Comparison of ENCODE assay signal across 9 cellular contexts in the genomic region with DNA sequence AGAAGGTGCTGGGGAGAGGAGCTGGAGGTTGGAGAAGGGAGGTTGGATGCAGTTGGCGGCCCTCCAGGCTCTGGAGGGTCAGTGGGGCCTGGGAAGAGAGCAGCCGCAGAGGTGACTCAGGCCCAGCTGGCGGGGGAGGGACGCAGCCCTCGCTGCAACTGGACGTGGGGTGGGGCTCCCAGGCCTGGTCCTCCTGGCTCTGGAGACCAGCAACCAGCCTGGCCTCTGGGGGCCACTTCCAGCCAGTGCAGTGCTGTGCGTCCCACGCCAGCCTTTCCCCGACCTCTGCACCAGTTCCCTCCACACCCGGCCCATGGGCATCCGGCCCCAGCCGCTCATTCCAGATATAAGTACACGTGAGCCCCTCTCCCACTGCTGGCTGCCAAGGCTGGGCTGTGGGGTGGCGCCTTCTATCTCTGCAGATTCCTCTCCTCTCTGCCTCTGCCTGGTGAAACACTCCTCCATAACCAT. TPM values are rescaled to one million over a fixed set of nuclear protein-coding genes. Genes with fewer than 3 reads are reported as not detected.
DNase-seq lines count a peak whose midpoint lies in the region; ATAC-seq, FAIRE-seq and TF ChIP-seq lines count a peak whose summit lies in the region.
"Had no signal": no experiment of that assay in that cellular context is flagged by ENCODE, and none has a peak within 500 bp of the region (broad histone marks: within the 10 kb centered on the region; RNA-seq: fewer than 3 reads in every experiment).

No MANE protein-coding gene starts in this region.

- 80 to 83% methylated on average over 1 of the region's 14 CpGs for WGBS in gastroesophageal sphincter (ENCODE audit: low coverage in 1 of 2), 2 donors
- WGBS in pancreas, 2 donors = 42 to 43% methylated on average over 14 of the region's 14 CpGs

- no peak overlapping the region for H3K4me3 ChIP-seq in BE2C (ENCODE audit: low read depth, low read length)
- H3K4me3 ChIP-seq in gastroesophageal sphincter = no peak overlapping the region
- no peak overlapping the region for H3K4me3 ChIP-seq in pancreas

- POLR2A ChIA-PET in RWPE1 (lab: Yijun Ruan, JAX; ENCODE audit: low non-redundant PET) (no interaction called here), HEK293T (lab: Yijun Ruan, JAX) (no interaction called here)

- in situ Hi-C loops in KBM-7 (cut with MboI; ENCODE audit: low pct_unique_long_range_greater_than_20kb, low sequenced_read_pairs) = no loop called here

- H3K4me1 ChIP-seq in BE2C = peaks cover 15% of the 10 kb centered on the region
- H3K4me1 ChIP-seq in gastroesophageal sphincter = peaks cover 0 to 51% (median 21%) of the 10 kb centered on the region in 3 donors
- peaks cover 0 to 3% (median 0%) of the 10 kb centered on the region in 3 donors for H3K4me1 ChIP-seq in pancreas

- no peak for TF ChIP-seq CTCF in BE2C (IDR thresholded peaks at IDR 0.05; ENCODE audit: low read depth, low read length)
- TF ChIP-seq CTCF in RWPE1 (conservative IDR thresholded peaks at IDR 0.05; ENCODE audit: low read depth) = no peak
- no peak for TF ChIP-seq CTCF in gastroesophageal sphincter (IDR thresholded peaks at IDR 0.05)
- TF ChIP-seq CTCF in pancreas (IDR thresholded peaks at IDR 0.05) = no peak

- intact Hi-C loops in pancreas (cut with DNase I) = no loop called here

- no peaks in the 10 kb centered on the region for H3K9me3 ChIP-seq in BE2C
- no peaks in the 10 kb centered on the region for H3K9me3 ChIP-seq in gastroesophageal sphincter
- no peaks in the 10 kb centered on the region for H3K9me3 ChIP-seq in pancreas

- TF ChIP-seq EP300 in gastroesophageal sphincter (IDR thresholded peaks at IDR 0.05) = no peak

- DNase-seq in BE2C = peak; percentile 75
- DNase-seq in RWPE1 (ENCODE audit: low spot score) = no peak
- DNase-seq in pancreas = peak in 5 of 6 donors; percentile 20 to 69 (median 44)
- no peak for DNase-seq in HEK293T (ENCODE audit: extremely low spot score)
- DNase-seq in KBM-7 = no peak
- DNase-seq: Kasumi-1 had no signal

- peak overlapping the region; percentile 98 for H3K27ac ChIP-seq in RWPE1
- H3K27ac ChIP-seq in gastroesophageal sphincter = peak overlapping the region in 3 of 4 donors; percentile 21 to 88 (median 48)
- H3K27ac ChIP-seq in pancreas = peak overlapping the region in 2 of 4 donors; percentile 30 to 90

- no peak for FAIRE-seq in pancreas (lab: Jason Lieb, UNC)

- H3K27me3 ChIP-seq in BE2C (no peaks in the 10 kb centered on the region), gastroesophageal sphincter (no peaks in the 10 kb centered on the region), pancreas (no peaks in the 10 kb centered on the region)

- no peak for TF ChIP-seq POLR2A in gastroesophageal sphincter (IDR thresholded peaks at IDR 0.05)

- ATAC-seq in gastroesophageal sphincter (peak; percentile 4), pancreas (peak in 3 of 4 donors; percentile 10 to 41 (median 32)), HG03280 (IDR thresholded peaks at IDR 0.05; ENCODE audit: unreplicated experiment) (no peak), GM18498 (IDR thresholded peaks at IDR 0.05; ENCODE audit: unreplicated experiment) (no peak)

- CTCF ChIA-PET in RWPE1 (lab: Yijun Ruan, JAX) = interaction anchor here (0.7 to 1.0 kb wide), 2 partner anchors 15 to 30 kb away, joined by 3 read pairs; no protein-coding TSS in a partner anchor
- CTCF ChIA-PET in HEK293T (lab: Yijun Ruan, JAX) = no interaction called here

- H3K36me3 ChIP-seq in BE2C = no peaks in the 10 kb centered on the region
- no peaks in the 10 kb centered on the region for H3K36me3 ChIP-seq in gastroesophageal sphincter
- H3K36me3 ChIP-seq in pancreas = no peaks in the 10 kb centered on the region

TF ChIP-seq in HEK293T, 16 proteins besides CTCF, POLR2A, EP300 and RAD21:
- no peak for TF ChIP-seq FOXK2 (IDR thresholded peaks at IDR 0.05)

RNA-seq across cellular contexts. Expression of gene COL18A1, which starts 38.0 kb away (rescaled TPM):
- 11.7 TPM for polyA plus RNA-seq in BE2C (2012; ENCODE audit: insufficient read depth, insufficient read length, low read depth)
- total RNA-seq in gastroesophageal sphincter = 100 to 1,000 TPM in 1 of 4 donors, 10 to 100 TPM in 3; 69.3 to 116 (median 78.4) TPM
- total RNA-seq in pancreas = 10 to 100 TPM; 38.7 to 93.0 (median 62.4) TPM
- polyA plus RNA-seq in pancreas = 100 to 1,000 TPM; 285 to 301 TPM

Comparison
In these comparisons a context has a peak if more than half of its experiments do, and no peak if none do; other contexts are left out.
1. DNase-seq: peak in BE2C (single experiment) and pancreas (5 of 6); none in RWPE1 (single experiment), HEK293T (single experiment) and KBM-7 (single experiment).
2. ATAC-seq: peak in gastroesophageal sphincter (single experiment) and pancreas (3 of 4); none in HG03280 (single experiment) and GM18498 (single experiment).